ENCODE assay signal across 13 cellular contexts in genomic region chr3:62604301-62604700, GRCh38.
A peak's percentile ranks its signal among the peaks of the same experiment; 100 is the strongest.
DNase-seq lines count a peak whose midpoint lies in the region; ATAC-seq and TF ChIP-seq lines count a peak whose summit lies in the region.
"Had no signal": no experiment of that assay in that cellular context is flagged by ENCODE, and none has a peak within 500 bp of the region (broad histone marks: within the 10 kb centered on the region; RNA-seq: fewer than 3 reads in every experiment).

No MANE protein-coding gene starts in this region.

- ATAC-seq in GM19328 (IDR thresholded peaks at IDR 0.05; ENCODE audit: unreplicated experiment): no peak
- ATAC-seq: WTC11 had no signal

- DNase-seq in AG09309 (ENCODE audit: low read depth): peak; percentile 78
- DNase-seq in LoVo (ENCODE audit: low spot score): peak; percentile 5
- DNase-seq in cardiac fibroblast (ENCODE audit: low read depth in 2 of 2): peak; percentile 84 to 98
- DNase-seq in lung microvascular endothelial cell (ENCODE audit: low read depth in 2 of 2): peak; percentile 4 to 80
- DNase-seq in activated CD8-positive, alpha-beta memory T cell treated with anti-CD3 and anti-CD28 coated beads, Interleukin-2, amount 50 U/mL, for 4 hours: no peak
- DNase-seq in superior temporal gyrus (ENCODE audit: extremely low spot score): no peak
- no peak for DNase-seq in DMS53 (lab: John Stamatoyannopoulos, UW)
- DNase-seq: NCI-H1436 treated with DMSO at 0.1 percent for 48 hours; stimulated activated CD4-positive, alpha-beta T cell treated with anti-CD3 and anti-CD28 coated beads, Interleukin-2, amount 100 ng/mL, for 48 hours had no signal

- peak overlapping the region; percentile 23 for H3K4me3 ChIP-seq in AG09309 (ENCODE audit: control insufficient read depth, low read depth, low read length)
- H3K4me3 ChIP-seq in cardiac fibroblast (replicated peaks in 1 of 2; ENCODE audit: low read depth in 2 of 2, low read length in 2 of 2): no peak overlapping the region
- H3K4me3 ChIP-seq: coronary artery, tibial nerve had no signal

- TF ChIP-seq CTCF in AG09309 (IDR thresholded peaks at IDR 0.05; ENCODE audit: control insufficient read depth, insufficient read depth, low read depth, low read length, missing control alignments): no peak
- no peak for TF ChIP-seq CTCF in cardiac fibroblast (IDR thresholded peaks at IDR 0.05; ENCODE audit: low read depth, low read length)

Comparison
In these comparisons a context has a peak if more than half of its experiments do, and no peak if none do; other contexts are left out.
1. DNase-seq: peak in AG09309 (single experiment), LoVo (single experiment), cardiac fibroblast (2 of 2) and lung microvascular endothelial cell (2 of 2); none in activated CD8-positive, alpha-beta memory T cell treated with anti-CD3 and anti-CD28 coated beads, Interleukin-2, amount 50 U/mL, for 4 hours (single experiment), superior temporal gyrus (single experiment) and DMS53 (single experiment).